18 cellular contexts compared by ENCODE assay signal in the genomic region with DNA sequence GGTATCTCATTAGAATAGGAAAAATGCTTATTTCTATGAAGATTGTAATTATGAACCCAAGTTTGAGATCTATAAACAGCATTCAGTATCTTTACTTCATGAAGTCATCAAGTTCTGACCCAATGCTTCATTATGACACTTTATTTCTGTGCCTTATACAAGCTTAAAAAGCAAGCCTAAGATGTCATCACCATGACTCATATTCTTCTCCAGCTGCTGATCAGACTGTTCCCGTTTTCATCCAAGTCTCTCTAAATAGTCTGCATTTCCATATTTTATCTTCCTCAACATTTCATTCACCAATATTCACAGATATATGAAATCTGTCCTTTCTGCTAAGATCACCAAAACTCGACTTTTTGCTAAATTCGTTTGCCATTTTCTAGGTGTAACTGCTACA.
DNase-seq lines count a peak whose midpoint lies in the region; ATAC-seq and TF ChIP-seq lines count a peak whose summit lies in the region.
"Had no signal": no experiment of that assay in that cellular context is flagged by ENCODE, and none has a peak within 500 bp of the region (broad histone marks: within the 10 kb centered on the region; RNA-seq: fewer than 3 reads in every experiment).

No MANE protein-coding gene starts in this region.

- no peaks in the 10 kb centered on the region for H3K79me2 ChIP-seq in SU-DHL-6 (ENCODE audit: insufficient read depth, low read length)

- peak overlapping the region; percentile 54 for H2AFZ ChIP-seq in SU-DHL-6 (ENCODE audit: low read depth, low read length, severe bottlenecking)
- H2AFZ ChIP-seq: GM23338 had no signal

- no peaks in the 10 kb centered on the region for H3K9me2 ChIP-seq in SU-DHL-6 (replicated peaks; ENCODE audit: insufficient read depth, low read length)

- ATAC-seq in HG02938 (IDR thresholded peaks at IDR 0.05; ENCODE audit: unreplicated experiment) (no peak), WTC11 (no peak)
- ATAC-seq: CD8-positive, alpha-beta T cell; GM23338 had no signal

- H3K36me3 Mint-ChIP-seq in MCF 10A (ENCODE audit: insufficient read depth, unreplicated experiment) = no peaks in the 10 kb centered on the region
- H3K36me3 Mint-ChIP-seq in activated CD4-positive, alpha-beta T cell treated with anti-CD3 and anti-CD28 coated beads, Interleukin-2, amount 10 ng/mL, durations not matched to agents 24 days and 14 days (ENCODE audit: low read depth) = no peaks in the 10 kb centered on the region
- H3K36me3 Mint-ChIP-seq in WTC11 = peaks cover 24% of the 10 kb centered on the region
- H3K36me3 Mint-ChIP-seq: CD14-positive monocyte; CD8-positive, alpha-beta T cell had no signal

- H3K27ac ChIP-seq in breast epithelium (no peak overlapping the region), SU-DHL-6 (ENCODE audit: low read depth, low read length) (no peak overlapping the region)
- H3K27ac ChIP-seq: 22Rv1, HL-60 had no signal

- H3K27me3 Mint-ChIP-seq in MCF 10A (ENCODE audit: insufficient read depth, unreplicated experiment) = no peaks in the 10 kb centered on the region
- no peaks in the 10 kb centered on the region for H3K27me3 Mint-ChIP-seq in activated CD4-positive, alpha-beta T cell treated with anti-CD3 and anti-CD28 coated beads, Interleukin-2, amount 10 ng/mL, durations not matched to agents 24 days and 14 days
- H3K27me3 Mint-ChIP-seq in WTC11 (ENCODE audit: low read depth) = no peaks in the 10 kb centered on the region

- intact Hi-C loops in MCF 10A (cut with micrococcal nuclease) (no loop called here), breast epithelium (cut with DNase I; ENCODE audit: low total_unique reads) (no loop called here)
- intact Hi-C loops in activated CD4-positive, alpha-beta T cell treated with anti-CD3 and anti-CD28 coated beads, Interleukin-2, amount 10 ng/mL, durations not matched to agents 24 days and 14 days (cut with micrococcal nuclease) = no loop called here

- CTCF ChIA-PET in MCF 10A (lab: Yijun Ruan, JAX) (interaction anchor here (0.7 kb wide), 1 partner anchor 79 kb away, joined by 3 read pairs; no protein-coding TSS in a partner anchor), WTC11 (lab: Charles Lee) (no interaction called here)

- no TSS peak for BruUV-seq in MCF 10A (replicated peaks; lab: Mats Ljungman, UMichigan)

- DNase-seq in MCF 10A (ENCODE audit: unreplicated experiment) = peak; percentile 16
- DNase-seq in breast epithelium (ENCODE audit: low spot score in 2 of 2) = no peak
- DNase-seq in inferior parietal cortex (ENCODE audit: extremely low spot score) = peak; percentile 55
- peak; percentile 60 for DNase-seq in superior temporal gyrus (ENCODE audit: extremely low spot score)
- no peak for DNase-seq in activated CD4-positive, alpha-beta T cell treated with anti-CD3 and anti-CD28 coated beads, Interleukin-2, amount 10 ng/mL, durations not matched to agents 24 days and 14 days
- DNase-seq in WTC11 (ENCODE audit: low spot score) = no peak
- DNase-seq: CD8-positive, alpha-beta T cell; COR-L47; DMS153; DMS79 treated with DMSO at 0.1 percent for 48 hours; EL; H9 had no signal

- H3K4me3 Mint-ChIP-seq in MCF 10A (ENCODE audit: unreplicated experiment) (no peak overlapping the region), WTC11 (no peak overlapping the region)
- no peak overlapping the region for H3K4me3 Mint-ChIP-seq in activated CD4-positive, alpha-beta T cell treated with anti-CD3 and anti-CD28 coated beads, Interleukin-2, amount 10 ng/mL, durations not matched to agents 24 days and 14 days
- H3K4me3 Mint-ChIP-seq: CD14-positive monocyte; CD8-positive, alpha-beta T cell; GM23338; H9 had no signal

- no peak for TF ChIP-seq CTCF in MCF 10A (IDR thresholded peaks at IDR 0.05; ENCODE audit: unreplicated experiment)
- no peak for TF ChIP-seq CTCF in breast epithelium (IDR thresholded peaks at IDR 0.05)
- TF ChIP-seq CTCF in SU-DHL-6 (IDR thresholded peaks at IDR 0.05; ENCODE audit: insufficient read depth, low read length, poor library complexity, severe bottlenecking) = no peak
- TF ChIP-seq CTCF in WTC11 (IDR thresholded peaks at IDR 0.05) = no peak

- H3K36me3 ChIP-seq in breast epithelium (no peaks in the 10 kb centered on the region), SU-DHL-6 (ENCODE audit: low read length) (no peaks in the 10 kb centered on the region)

- no peaks in the 10 kb centered on the region for H3K27me3 ChIP-seq in breast epithelium
- H3K27me3 ChIP-seq in SU-DHL-6 (ENCODE audit: low read length) = no peaks in the 10 kb centered on the region

- no peak overlapping the region for H3K4me2 ChIP-seq in SU-DHL-6 (ENCODE audit: low read depth, low read length, poor library complexity, severe bottlenecking)
- H3K4me2 ChIP-seq: GM23338 had no signal

- peaks cover 6% of the 10 kb centered on the region for H3K4me1 Mint-ChIP-seq in MCF 10A (ENCODE audit: insufficient read depth, unreplicated experiment)
- H3K4me1 Mint-ChIP-seq in activated CD4-positive, alpha-beta T cell treated with anti-CD3 and anti-CD28 coated beads, Interleukin-2, amount 10 ng/mL, durations not matched to agents 24 days and 14 days = no peaks in the 10 kb centered on the region
- peaks cover 3% of the 10 kb centered on the region for H3K4me1 Mint-ChIP-seq in WTC11
- H3K4me1 Mint-ChIP-seq: CD14-positive monocyte, GM23338, H9 had no signal

- H3K4me3 ChIP-seq in breast epithelium (no peak overlapping the region), SU-DHL-6 (ENCODE audit: insufficient read depth, low read length, poor library complexity, severe bottlenecking) (no peak overlapping the region)
- H3K4me3 ChIP-seq: GM23338 had no signal

- no peaks in the 10 kb centered on the region for H3K4me1 ChIP-seq in breast epithelium

- H3K9ac ChIP-seq in SU-DHL-6 (ENCODE audit: low read length) = no peak overlapping the region

- H4K20me1 ChIP-seq in SU-DHL-6 (ENCODE audit: low read depth, low read length) = no peaks in the 10 kb centered on the region

- H3K9me3 ChIP-seq in breast epithelium = no peaks in the 10 kb centered on the region
- H3K9me3 ChIP-seq in SU-DHL-6 (ENCODE audit: insufficient read depth, low read length) = no peaks in the 10 kb centered on the region; the same call in 1 of the 2 replicates

- H3K9me3 Mint-ChIP-seq in MCF 10A (ENCODE audit: unreplicated experiment) = no peaks in the 10 kb centered on the region
- peaks cover 9% of the 10 kb centered on the region for H3K9me3 Mint-ChIP-seq in activated CD4-positive, alpha-beta T cell treated with anti-CD3 and anti-CD28 coated beads, Interleukin-2, amount 10 ng/mL, durations not matched to agents 24 days and 14 days
- peaks cover 29% of the 10 kb centered on the region for H3K9me3 Mint-ChIP-seq in WTC11

- H3K27ac Mint-ChIP-seq in MCF 10A (ENCODE audit: low read depth, unreplicated experiment) = no peak overlapping the region
- no peak overlapping the region for H3K27ac Mint-ChIP-seq in activated CD4-positive, alpha-beta T cell treated with anti-CD3 and anti-CD28 coated beads, Interleukin-2, amount 10 ng/mL, durations not matched to agents 24 days and 14 days
- H3K27ac Mint-ChIP-seq in WTC11 = no peak overlapping the region
- H3K27ac Mint-ChIP-seq: CD14-positive monocyte; CD8-positive, alpha-beta T cell; GM23338; H9 had no signal

- POLR2A ChIA-PET in MCF 10A (lab: Yijun Ruan, JAX) (no interaction called here), WTC11 (lab: Charles Lee) (no interaction called here)

- no peak for TF ChIP-seq POLR2A in breast epithelium (IDR thresholded peaks at IDR 0.05)

- H3F3A ChIP-seq in SU-DHL-6 (ENCODE audit: insufficient read depth) = no peaks in the 10 kb centered on the region

TF ChIP-seq in WTC11, 78 proteins besides CTCF, POLR2A, EP300 and RAD21 (continues in another document):
- TF ChIP-seq CREM (CRISPR knock-in tag; IDR thresholded peaks at IDR 0.05) (no peak), MLX (CRISPR knock-in tag; IDR thresholded peaks at IDR 0.05) (no peak), PRDM15 (CRISPR knock-in tag; IDR thresholded peaks at IDR 0.05) (no peak), SMAD4 (CRISPR knock-in tag; IDR thresholded peaks at IDR 0.05) (no peak), NR3C1 (CRISPR knock-in tag; conservative IDR thresholded peaks at IDR 0.05; ENCODE audit: low read depth) (no peak), EMX1 (CRISPR knock-in tag; IDR thresholded peaks at IDR 0.05) (no peak)
- TF ChIP-seq, protein P1, sequence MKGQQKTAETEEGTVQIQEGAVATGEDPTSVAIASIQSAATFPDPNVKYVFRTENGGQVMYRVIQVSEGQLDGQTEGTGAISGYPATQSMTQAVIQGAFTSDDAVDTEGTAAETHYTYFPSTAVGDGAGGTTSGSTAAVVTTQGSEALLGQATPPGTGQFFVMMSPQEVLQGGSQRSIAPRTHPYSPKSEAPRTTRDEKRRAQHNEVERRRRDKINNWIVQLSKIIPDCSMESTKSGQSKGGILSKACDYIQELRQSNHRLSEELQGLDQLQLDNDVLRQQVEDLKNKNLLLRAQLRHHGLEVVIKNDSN (CRISPR knock-in tag; IDR thresholded peaks at IDR 0.05) = no peak

Comparison
In these comparisons a context has a peak if more than half of its experiments do, and no peak if none do; other contexts are left out.
1. DNase-seq: peak in MCF 10A (single experiment), inferior parietal cortex (single experiment) and superior temporal gyrus (single experiment); none in breast epithelium (0 of 2), activated CD4-positive, alpha-beta T cell treated with anti-CD3 and anti-CD28 coated beads, Interleukin-2, amount 10 ng/mL, durations not matched to agents 24 days and 14 days (single experiment) and WTC11 (single experiment).